ENCODE assay signal across 12 cellular contexts in the genomic region with DNA sequence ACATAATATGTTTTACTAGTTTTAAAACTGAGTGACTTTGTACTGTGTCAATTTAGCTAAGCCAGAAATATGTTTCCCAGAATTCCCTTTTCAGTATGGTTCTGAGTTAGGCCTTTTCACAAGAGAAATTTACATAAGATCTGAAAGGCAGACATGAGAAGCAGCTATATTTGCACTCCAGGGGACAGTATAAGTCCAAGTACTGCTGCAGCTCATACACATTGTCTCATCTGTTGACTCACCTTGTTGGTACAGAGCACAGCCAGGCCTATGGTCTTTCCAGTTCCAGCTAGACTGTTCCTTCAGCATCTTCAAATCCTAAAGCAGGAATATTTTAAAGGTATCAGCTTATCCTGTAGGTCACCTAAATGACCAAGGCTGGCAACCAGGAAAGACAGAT. TPM values are rescaled to one million over a fixed set of nuclear protein-coding genes. Genes with fewer than 3 reads are reported as not detected.
A peak's percentile ranks its signal among the peaks of the same experiment; 100 is the strongest.
DNase-seq lines count a peak whose midpoint lies in the region; ATAC-seq and TF ChIP-seq lines count a peak whose summit lies in the region.
"Had no signal": no experiment of that assay in that cellular context is flagged by ENCODE, and none has a peak within 500 bp of the region (broad histone marks: within the 10 kb centered on the region; RNA-seq: fewer than 3 reads in every experiment).

No MANE protein-coding gene starts in this region.

- no peak for ATAC-seq in GM21390 (IDR thresholded peaks at IDR 0.05; ENCODE audit: unreplicated experiment)
- ATAC-seq: CD8-positive, alpha-beta T cell; left lobe of liver had no signal

- H3K4me1 ChIP-seq in HEK293 (ENCODE audit: control insufficient read depth, insufficient read depth, low read length) = no peaks in the 10 kb centered on the region

- H3K4me3 ChIP-seq in AG09309 (ENCODE audit: control insufficient read depth, low read depth, low read length) (no peak overlapping the region), HEK293 (ENCODE audit: low read depth, low read length) (no peak overlapping the region), foreskin fibroblast (ENCODE audit: low read depth in 1 of 2, low read length in 2 of 2) (no peak overlapping the region), dorsolateral prefrontal cortex (no peak overlapping the region)

- H3K9me3 ChIP-seq in HEK293 (ENCODE audit: control insufficient read depth, insufficient read depth, low read depth, low read length) = no peaks in the 10 kb centered on the region

- peak; percentile 72 for TF ChIP-seq CTCF in AG09309 (IDR thresholded peaks at IDR 0.05; ENCODE audit: control insufficient read depth, insufficient read depth, low read depth, low read length, missing control alignments)
- TF ChIP-seq CTCF in HEK293 (tag by site-specific recombination; IDR thresholded peaks at IDR 0.05) = no peak
- no peak for TF ChIP-seq CTCF in RWPE1 (conservative IDR thresholded peaks at IDR 0.05; ENCODE audit: low read depth)
- peak; percentile 36 for TF ChIP-seq CTCF in foreskin fibroblast (IDR thresholded peaks at IDR 0.05; ENCODE audit: low read depth, low read length)
- no peak for TF ChIP-seq CTCF in dorsolateral prefrontal cortex (IDR thresholded peaks at IDR 0.05 in 54 of 56, conservative IDR thresholded peaks at IDR 0.05 in 2 of 56; ENCODE audit: low read depth in 1 of 56, partially characterized antibody in 56 of 56)

- H3K36me3 Mint-ChIP-seq in activated CD4-positive, alpha-beta memory T cell treated with anti-CD3 and anti-CD28 coated beads, Interleukin-2, amount 10 ng/mL, durations not matched to agents 7 days and 5 days (ENCODE audit: low read depth) = no peaks in the 10 kb centered on the region
- H3K36me3 Mint-ChIP-seq: CD8-positive, alpha-beta T cell had no signal

- peak; percentile 57 for DNase-seq in AG09309 (ENCODE audit: low read depth)
- DNase-seq in RWPE1 (ENCODE audit: low spot score) = peak; percentile 18
- DNase-seq in foreskin fibroblast = peak; percentile 21 to 53
- DNase-seq in dorsolateral prefrontal cortex = no peak
- no peak for DNase-seq in activated CD4-positive, alpha-beta memory T cell treated with anti-CD3 and anti-CD28 coated beads, Interleukin-2, amount 10 ng/mL, durations not matched to agents 7 days and 5 days
- no peak for DNase-seq in activated CD4-positive, CD25-positive, alpha-beta regulatory T cell treated with anti-CD3 and anti-CD28 coated beads, Interleukin-2, amount 50 U/mL, for 72 hours
- DNase-seq: activated T-cell treated with anti-CD3 and anti-CD28 coated beads for 4 hours; CD8-positive, alpha-beta T cell had no signal

- H3K27ac ChIP-seq in HEK293 (ENCODE audit: extremely low read depth, low read depth, low read length) (no peak overlapping the region), RWPE1 (no peak overlapping the region), dorsolateral prefrontal cortex (no peak overlapping the region)

- H3K4me3 Mint-ChIP-seq in activated CD4-positive, alpha-beta memory T cell treated with anti-CD3 and anti-CD28 coated beads, Interleukin-2, amount 10 ng/mL, durations not matched to agents 7 days and 5 days = no peak overlapping the region
- H3K4me3 Mint-ChIP-seq: CD8-positive, alpha-beta T cell; T-helper 2 cell treated with Interferon-gamma antibody and Interleukin-4, amounts not matched to agents 5 μg/mL and 100 μg/mL, for 36 hours had no signal

- H3K36me3 ChIP-seq in HEK293 (ENCODE audit: control insufficient read depth in 2 of 2, insufficient read depth in 1 of 2, low read length in 2 of 2) = no peaks in the 10 kb centered on the region

- H3K9me3 Mint-ChIP-seq in activated CD4-positive, alpha-beta memory T cell treated with anti-CD3 and anti-CD28 coated beads, Interleukin-2, amount 10 ng/mL, durations not matched to agents 7 days and 5 days = peaks cover 2% of the 10 kb centered on the region
- H3K9me3 Mint-ChIP-seq: CD8-positive, alpha-beta T cell; T-helper 2 cell treated with Interferon-gamma antibody and Interleukin-4, amounts not matched to agents 5 μg/mL and 100 μg/mL, for 36 hours had no signal

- intact Hi-C loops in dorsolateral prefrontal cortex (cut with DNase I) = no loop called here

- H3K27ac Mint-ChIP-seq in activated CD4-positive, alpha-beta memory T cell treated with anti-CD3 and anti-CD28 coated beads, Interleukin-2, amount 10 ng/mL, durations not matched to agents 7 days and 5 days = no peak overlapping the region
- H3K27ac Mint-ChIP-seq: CD8-positive, alpha-beta T cell; T-helper 2 cell treated with Interferon-gamma antibody and Interleukin-4, amounts not matched to agents 5 μg/mL and 100 μg/mL, for 36 hours had no signal

- H3K4me1 Mint-ChIP-seq in activated CD4-positive, alpha-beta memory T cell treated with anti-CD3 and anti-CD28 coated beads, Interleukin-2, amount 10 ng/mL, durations not matched to agents 7 days and 5 days = no peaks in the 10 kb centered on the region

- POLR2A ChIA-PET in HEK293 (lab: Yijun Ruan, JAX) (no interaction called here), RWPE1 (lab: Yijun Ruan, JAX; ENCODE audit: low non-redundant PET) (no interaction called here)
- POLR2A ChIA-PET in activated CD4-positive, alpha-beta memory T cell treated with anti-CD3 and anti-CD28 coated beads, Interleukin-2, amount 10 ng/mL, durations not matched to agents 7 days and 5 days (lab: Charles Lee) = no interaction called here

- no peaks in the 10 kb centered on the region for H3K27me3 ChIP-seq in dorsolateral prefrontal cortex

- H3K27me3 Mint-ChIP-seq in activated CD4-positive, alpha-beta memory T cell treated with anti-CD3 and anti-CD28 coated beads, Interleukin-2, amount 10 ng/mL, durations not matched to agents 7 days and 5 days = no peaks in the 10 kb centered on the region

- CTCF ChIA-PET in HEK293 (lab: Yijun Ruan, JAX) (interaction anchor here (0.5 to 1.2 kb wide), 4 partner anchors 25 to 1117 kb away, joined by 3 to 5 read pairs (median 4); no protein-coding TSS in a partner anchor), RWPE1 (lab: Yijun Ruan, JAX) (interaction anchor here (0.5 to 2.0 kb wide), 6 partner anchors 14 to 731 kb away, joined by 3 to 21 read pairs (median 4); no protein-coding TSS in a partner anchor)
- CTCF ChIA-PET in activated CD4-positive, alpha-beta memory T cell treated with anti-CD3 and anti-CD28 coated beads, Interleukin-2, amount 10 ng/mL, durations not matched to agents 7 days and 5 days (lab: Charles Lee) = interaction anchor here (1.1 to 1.6 kb wide), 2 partner anchors 14 to 267 kb away, joined by 4 to 7 read pairs; no protein-coding TSS in a partner anchor

TF ChIP-seq in HEK293, 187 proteins besides CTCF, POLR2A, EP300 and RAD21:
- TF ChIP-seq ZNF654 (tag by site-specific recombination; IDR thresholded peaks at IDR 0.05; ENCODE audit: low read depth) = peak; percentile 17; the same call in 1 of the 2 replicates
- TF ChIP-seq ZNF10 (tag by site-specific recombination; IDR thresholded peaks at IDR 0.05) = no peak

RNA-seq across cellular contexts. Expression of gene BMP3, which starts 53.5 kb away (rescaled TPM):
- 1 to 10 TPM in 53 of 120 experiments, under 1 TPM in 67; 0.21 to 2.0 (median 0.97) TPM for total RNA-seq in dorsolateral prefrontal cortex
- not detected for total RNA-seq in activated CD4-positive, alpha-beta memory T cell treated with anti-CD3 and anti-CD28 coated beads, Interleukin-2, amount 10 ng/mL, durations not matched to agents 7 days and 5 days
- total RNA-seq: CD8-positive, alpha-beta T cell; left lobe of liver had no signal

Comparison
In these comparisons a context has a peak if more than half of its experiments do, and no peak if none do; other contexts are left out.
1. DNase-seq: peak in AG09309 (single experiment), RWPE1 (single experiment) and foreskin fibroblast (2 of 2); none in dorsolateral prefrontal cortex (0 of 10), activated CD4-positive, alpha-beta memory T cell treated with anti-CD3 and anti-CD28 coated beads, Interleukin-2, amount 10 ng/mL, durations not matched to agents 7 days and 5 days (single experiment) and activated CD4-positive, CD25-positive, alpha-beta regulatory T cell treated with anti-CD3 and anti-CD28 coated beads, Interleukin-2, amount 50 U/mL, for 72 hours (single experiment).
2. CTCF ChIP-seq: peak in AG09309 (single experiment) and foreskin fibroblast (single experiment); none in HEK293 (single experiment), RWPE1 (single experiment) and dorsolateral prefrontal cortex (0 of 56).